In the genomic region with DNA sequence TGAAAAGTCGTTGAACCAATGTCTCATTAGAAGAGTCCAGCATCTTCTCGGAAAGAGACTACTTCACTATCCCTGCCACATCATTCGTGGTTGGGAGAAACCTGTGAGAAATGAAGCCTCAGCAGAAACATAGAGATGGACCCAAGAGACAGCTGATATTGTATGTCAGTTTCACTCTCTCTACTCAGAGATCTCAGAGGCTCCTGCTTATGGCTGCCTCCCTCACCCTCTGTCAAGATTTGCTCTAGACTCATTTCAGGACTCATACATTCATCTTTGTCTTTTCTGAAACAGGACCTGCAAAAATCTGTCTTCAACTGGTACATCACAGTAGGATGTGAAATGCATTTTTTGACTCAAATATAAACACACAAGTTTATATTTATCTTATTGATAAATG, we compare ENCODE assay signal across 22 cellular contexts.
"Had no signal": no experiment of that assay in that cellular context is flagged by ENCODE, and none has a peak within 500 bp of the region (broad histone marks: within the 10 kb centered on the region; RNA-seq: fewer than 3 reads in every experiment).

No MANE protein-coding gene starts in this region.

- H2AFZ ChIP-seq: PC-9 had no signal

- ATAC-seq: K562, Right ventricle myocardium inferior, SK-N-SH treated with all-trans-retinoic acid at 6 μM for 48 hours had no signal

- H3K4me2 ChIP-seq: KMS-11, PC-9 had no signal

- H3K9ac ChIP-seq: KMS-11 had no signal

- H3K4me3 Mint-ChIP-seq: IgD-negative memory B cell had no signal

- H3K27ac Mint-ChIP-seq: IgD-negative memory B cell had no signal

- DNase-seq: MM.1S; NCI-H1092 treated with DMSO at 0.1 percent for 48 hours; NCI-H1436; NCI-H1694; NCI-H187 treated with DMSO at 0.1 percent for 48 hours; NCI-H2029 treated with DMSO at 0.1 percent for 48 hours; NCI-H2227 treated with DMSO at 0.1 percent for 48 hours; NCI-H524; NCI-H526 treated with DMSO at 0.1 percent for 48 hours; NCI-H774; NK-92 treated with Interleukin-12 subunit alpha and Interleukin-12 subunit beta, amount 100 ng/mL, for 24 hours; OCI-M1; PC-9; Peyer's patch; SHP77 treated with DMSO at 0.1 percent for 48 hours; SJCRH30 had no signal

- H3K9me3 ChIP-seq: Peyer's patch, SJCRH30 had no signal

- H3K27ac ChIP-seq: HL-60, KMS-11, PC-9, Peyer's patch, SJCRH30 had no signal

- H3K4me1 ChIP-seq: Peyer's patch, SJCRH30 had no signal

- H3K36me3 Mint-ChIP-seq: IgD-negative memory B cell had no signal

- H3K36me3 ChIP-seq: Peyer's patch, SJCRH30 had no signal

- H3K27me3 ChIP-seq: Peyer's patch, SJCRH30 had no signal

- H3K4me3 ChIP-seq: K562, PC-9, Peyer's patch, SJCRH30 had no signal

- H3K4me1 Mint-ChIP-seq: IgD-negative memory B cell had no signal

- H3K27me3 Mint-ChIP-seq: IgD-negative memory B cell had no signal
